Comparison of ENCODE assay signal across 8 cellular contexts in genomic region chr15:26551473-26551872, GRCh38.
"Had no signal": no experiment of that assay in that cellular context is flagged by ENCODE, and none has a peak within 500 bp of the region (broad histone marks: within the 10 kb centered on the region; RNA-seq: fewer than 3 reads in every experiment).

No MANE protein-coding gene starts in this region.

- H3K4me1 ChIP-seq: HAP-1 had no signal

- H3K9me3 ChIP-seq: HAP-1 had no signal

- H3K4me3 Mint-ChIP-seq: HFFc6 had no signal

- H2AFZ ChIP-seq: GM23248 had no signal

- DNase-seq: GM23248, GOT3, H7, HFFc6, IMR-90 had no signal

- H3K27ac ChIP-seq: GM23248 had no signal

- H3K4me3 ChIP-seq: GM23248, HAP-1, K562 had no signal

- H3K9ac ChIP-seq: GM23248 had no signal

- ATAC-seq: HCT116, K562 had no signal

- H3K27ac Mint-ChIP-seq: HFFc6 had no signal
